Comparison of ENCODE assay signal across 13 cellular contexts in the genomic region with DNA sequence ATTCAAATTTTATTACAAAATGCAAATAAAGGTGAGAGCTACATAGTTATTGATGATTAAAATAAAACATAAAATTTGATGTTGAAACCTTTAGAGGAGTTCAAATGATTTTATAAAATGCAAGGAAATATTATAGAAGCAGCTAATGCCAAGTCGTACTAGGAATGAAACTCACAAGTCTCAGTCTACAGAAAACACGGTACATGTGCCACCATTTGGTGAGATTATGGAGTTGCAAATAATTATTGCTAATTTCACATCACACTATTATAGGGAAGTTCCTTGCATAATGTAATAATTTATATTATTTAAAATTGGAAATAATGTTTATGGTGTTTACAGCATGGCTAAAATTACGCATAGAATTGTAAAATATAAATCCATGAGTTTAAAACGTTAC.
"Had no signal": no experiment of that assay in that cellular context is flagged by ENCODE, and none has a peak within 500 bp of the region (broad histone marks: within the 10 kb centered on the region; RNA-seq: fewer than 3 reads in every experiment).

No MANE protein-coding gene starts in this region.

- H3K4me3 ChIP-seq: gastroesophageal sphincter, heart right ventricle, lower lobe of right lung, upper lobe of right lung had no signal

- DNase-seq: activated CD4-positive, alpha-beta T cell treated with anti-CD3 and anti-CD28 coated beads, Interleukin-2, amount 50 U/mL, for 48 hours; activated naive CD4-positive, alpha-beta T cell treated with anti-CD3 and anti-CD28 coated beads for 36 hours; endodermal cell; heart right ventricle; left colon; lower lobe of right lung; T-helper 9 cell; testis; upper lobe of right lung had no signal

- H3K4me1 ChIP-seq: gastroesophageal sphincter, heart right ventricle, lower lobe of right lung, testis, upper lobe of right lung had no signal

- H3K27ac ChIP-seq: gastroesophageal sphincter, heart right ventricle, lower lobe of right lung, testis, upper lobe of right lung had no signal

- H3K27me3 ChIP-seq: heart right ventricle, testis, upper lobe of right lung had no signal

- H3K9me3 ChIP-seq: gastroesophageal sphincter, heart right ventricle, lower lobe of right lung, testis, upper lobe of right lung had no signal

- FAIRE-seq: astrocyte had no signal

- H3K36me3 ChIP-seq: gastroesophageal sphincter, heart right ventricle, lower lobe of right lung, upper lobe of right lung had no signal

- ATAC-seq: activated CD4-positive, CD25-positive, alpha-beta regulatory T cell treated with anti-CD3 and anti-CD28 coated beads, Interleukin-2, amount 50 U/mL, for 24 hours; gastroesophageal sphincter; heart right ventricle; left colon; lower lobe of right lung; sciatic nerve; upper lobe of right lung had no signal
